8 cellular contexts compared by ENCODE assay signal in genomic region chr12:7935773-7936581, GRCh38. TPM values are rescaled to one million over a fixed set of nuclear protein-coding genes. Genes with fewer than 3 reads are reported as not detected.
DNase-seq lines count a peak whose midpoint lies in the region; ATAC-seq and TF ChIP-seq lines count a peak whose summit lies in the region.

Gene SLC2A3, minus strand, starts transcription at chr12:7936187. Its CDS starts 153 bp downstream, at chr12:7936034.

- ATAC-seq in left colon: peak; percentile 50

- no peaks in the 10 kb centered on the region for H3K27me3 Mint-ChIP-seq in activated CD4-positive, alpha-beta T cell treated with anti-CD3 and anti-CD28 coated beads, Interleukin-2, amount 10 ng/mL, durations not matched to agents 24 days and 14 days

- H3K27ac ChIP-seq in coronary artery: peak within 1 kb of the TSS; percentile 57 to 86

- intact Hi-C loops in activated CD4-positive, alpha-beta T cell treated with anti-CD3 and anti-CD28 coated beads, Interleukin-2, amount 10 ng/mL, durations not matched to agents 24 days and 14 days (cut with micrococcal nuclease): loop anchor here (1.0 to 10.0 kb wide), 3 partner anchors 24 to 309 kb away; partner anchors contain the start of gene NECAP1
- intact Hi-C loops in left colon (cut with DNase I, micrococcal nuclease): loop anchor here in 1 of 2 donors (10.0 kb wide), 1 partner anchor 59 kb away; no protein-coding TSS in a partner anchor

- no peak within 1 kb of the TSS for H3K4me3 Mint-ChIP-seq in activated CD4-positive, alpha-beta T cell treated with anti-CD3 and anti-CD28 coated beads, Interleukin-2, amount 10 ng/mL, durations not matched to agents 24 days and 14 days

- peaks cover 12% of the 10 kb centered on the region for H3K36me3 Mint-ChIP-seq in activated CD4-positive, alpha-beta T cell treated with anti-CD3 and anti-CD28 coated beads, Interleukin-2, amount 10 ng/mL, durations not matched to agents 24 days and 14 days (ENCODE audit: low read depth)

- H3K9me3 Mint-ChIP-seq in activated CD4-positive, alpha-beta T cell treated with anti-CD3 and anti-CD28 coated beads, Interleukin-2, amount 10 ng/mL, durations not matched to agents 24 days and 14 days: no peaks in the 10 kb centered on the region

- no peak for TF ChIP-seq CTCF in GM20000 (IDR thresholded peaks at IDR 0.05; ENCODE audit: extremely low read depth, missing control alignments)
- TF ChIP-seq CTCF in coronary artery (IDR thresholded peaks at IDR 0.05): no peak

- H3K4me3 ChIP-seq in coronary artery: peak within 1 kb of the TSS; percentile 71

- no peak within 1 kb of the TSS for H3K27ac Mint-ChIP-seq in activated CD4-positive, alpha-beta T cell treated with anti-CD3 and anti-CD28 coated beads, Interleukin-2, amount 10 ng/mL, durations not matched to agents 24 days and 14 days

- H3K4me1 Mint-ChIP-seq in activated CD4-positive, alpha-beta T cell treated with anti-CD3 and anti-CD28 coated beads, Interleukin-2, amount 10 ng/mL, durations not matched to agents 24 days and 14 days: peaks cover 16% of the 10 kb centered on the region

- peak; percentile 94 for DNase-seq in AG20443 (ENCODE audit: low spot score)
- DNase-seq in GM20000 (ENCODE audit: low spot score): peak; percentile 82
- DNase-seq in NCI-H2171 treated with DMSO at 0.1 percent for 48 hours (lab: John Stamatoyannopoulos, UW): peak; percentile 100
- peak; percentile 97 for DNase-seq in activated CD4-positive, alpha-beta T cell treated with anti-CD3 and anti-CD28 coated beads, Interleukin-2, amount 10 ng/mL, durations not matched to agents 24 days and 14 days
- peak; percentile 87 for DNase-seq in coronary artery (ENCODE audit: low spot score)
- DNase-seq in left colon: peak in 1 of 2 donors; percentile 30
- DNase-seq in stimulated activated CD4-positive, alpha-beta T cell treated with anti-CD3 and anti-CD28 coated beads, Interleukin-1b, Interleukin-23, amount 100 ng/mL, for 1 hour (ENCODE audit: low read depth in 2 of 2): peak; percentile 46 to 67
- DNase-seq in NCI-H1105 treated with DMSO at 0.1 percent for 48 hours (lab: John Stamatoyannopoulos, UW): no peak

RNA-seq across cellular contexts. Expression of gene SLC2A3, which starts in this region (rescaled TPM):
- total RNA-seq in activated CD4-positive, alpha-beta T cell treated with anti-CD3 and anti-CD28 coated beads, Interleukin-2, amount 10 ng/mL, durations not matched to agents 24 days and 14 days: 362 and 366 TPM in 2 replicates
- 10 to 100 TPM in 1 of 2 donors, 1 to 10 TPM in 1; 8.9 to 11.8 TPM for total RNA-seq in left colon

Comparison
In these comparisons a context has a peak if more than half of its experiments do, and no peak if none do; other contexts are left out.
1. RNA of gene SLC2A3 (total RNA-seq): 362 to 366 TPM in activated CD4-positive, alpha-beta T cell treated with anti-CD3 and anti-CD28 coated beads, Interleukin-2, amount 10 ng/mL, durations not matched to agents 24 days and 14 days; 8.9 to 11.8 TPM in left colon; every median in the first group is over 10 times any median in the second.